ENCODE assay signal across 9 cellular contexts in the genomic region with DNA sequence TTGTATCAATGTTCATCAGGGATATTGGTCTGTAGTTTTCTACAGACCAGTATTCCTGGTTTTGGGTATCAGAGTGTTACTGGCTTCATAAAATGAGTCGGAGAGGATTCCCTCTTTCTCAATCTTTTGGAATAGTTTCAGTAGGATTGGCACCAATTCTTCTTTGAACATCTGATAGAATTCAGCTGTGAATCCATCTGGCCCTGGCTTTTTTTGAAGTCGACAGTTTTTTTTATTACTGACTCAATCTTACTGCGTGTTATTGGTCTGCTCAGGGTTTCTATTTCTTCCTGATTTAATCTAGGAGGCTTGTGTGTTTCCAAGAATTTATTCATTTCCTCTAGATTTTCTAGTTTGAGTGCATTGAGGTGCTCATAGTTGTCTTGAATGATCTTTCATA. TPM values are rescaled to one million over a fixed set of nuclear protein-coding genes. Genes with fewer than 3 reads are reported as not detected.
"Had no signal": no experiment of that assay in that cellular context is flagged by ENCODE, and none has a peak within 500 bp of the region (broad histone marks: within the 10 kb centered on the region; RNA-seq: fewer than 3 reads in every experiment).

No MANE protein-coding gene starts in this region.

- H3K4me3 Mint-ChIP-seq: GM23338, H9 had no signal

- H3K4me3 ChIP-seq: GM23338, K562 had no signal

- DNase-seq: H9, HCEC 1CT, IMR-90 had no signal

- H3K27ac Mint-ChIP-seq: GM23338, H9 had no signal

- H3K4me1 Mint-ChIP-seq: GM23338 had no signal

- FAIRE-seq: H1, H54, HTR-8/SVneo, K562 had no signal

- H3K9me3 Mint-ChIP-seq: GM23338 had no signal

- ATAC-seq: GM23338, K562 had no signal

RNA-seq across cellular contexts. Expression of a gene that starts 11.4 kb away (rescaled TPM):
- total RNA-seq: GM23338, H1, H9, HT-29, IMR-90, K562 had no signal
- polyA plus RNA-seq: GM23338, H1, IMR-90, K562 had no signal

RNA-seq across cellular contexts. Expression of a gene that starts 37.8 kb away (rescaled TPM):
- total RNA-seq: HT-29, K562 had no signal
- polyA plus RNA-seq: K562 had no signal
